Comparison of ENCODE assay signal across 13 cellular contexts in the genomic region with DNA sequence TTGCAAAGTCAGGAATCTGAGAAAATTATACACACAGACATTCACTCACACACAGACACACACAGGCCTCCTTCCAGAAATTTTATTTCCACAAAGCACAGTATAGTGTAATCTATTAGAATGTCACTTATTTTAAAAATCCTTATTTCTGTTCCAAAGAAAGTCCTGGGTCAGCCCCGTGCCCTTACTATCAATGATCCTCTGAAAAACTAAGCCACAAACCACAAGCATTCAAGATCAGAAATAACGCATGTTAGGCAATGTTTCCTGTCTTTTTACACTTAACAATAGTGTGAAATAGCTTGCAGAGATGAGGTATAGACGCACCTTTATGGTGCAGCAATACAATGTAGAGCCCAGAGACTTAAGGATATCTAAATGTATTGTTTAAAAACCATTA. TPM values are rescaled to one million over a fixed set of nuclear protein-coding genes. Genes with fewer than 3 reads are reported as not detected.
DNase-seq lines count a peak whose midpoint lies in the region; ATAC-seq and TF ChIP-seq lines count a peak whose summit lies in the region.
"Had no signal": no experiment of that assay in that cellular context is flagged by ENCODE, and none has a peak within 500 bp of the region (broad histone marks: within the 10 kb centered on the region; RNA-seq: fewer than 3 reads in every experiment).

No MANE protein-coding gene starts in this region.

- H3K36me3 Mint-ChIP-seq in activated T-helper 17 cell treated with anti-CD3 and anti-CD28 coated beads, Interleukin-2, amount 50 U/mL, for 72 hours (ENCODE audit: low read depth) = no peaks in the 10 kb centered on the region
- H3K36me3 Mint-ChIP-seq: memory B cell had no signal

- H3K9me3 ChIP-seq in GM23248 (ENCODE audit: low read depth) (no peaks in the 10 kb centered on the region), sigmoid colon (no peaks in the 10 kb centered on the region)

- peak overlapping the region; percentile 76 for H3K4me2 ChIP-seq in GM23248 (ENCODE audit: unreplicated experiment)

- H3K9me3 Mint-ChIP-seq in activated T-helper 17 cell treated with anti-CD3 and anti-CD28 coated beads, Interleukin-2, amount 50 U/mL, for 72 hours = no peaks in the 10 kb centered on the region
- H3K9me3 Mint-ChIP-seq: memory B cell had no signal

- TF ChIP-seq POLR2A in sigmoid colon (IDR thresholded peaks at IDR 0.05) = no peak

- DNase-seq in GM23248 (peak; percentile 35), RPMI7951 (ENCODE audit: low read depth) (peak; percentile 72), fibroblast of pulmonary artery (ENCODE audit: low read depth) (peak; percentile 65), sigmoid colon (no peak), NCI-H2029 (lab: John Stamatoyannopoulos, UW) (no peak)
- DNase-seq: cortex of kidney; DMS79; NCI-H1436; stimulated activated CD4-positive, alpha-beta T cell treated with anti-CD3 and anti-CD28 coated beads, Interleukin-2, amount 100 ng/mL, for 48 hours had no signal

- H3F3A ChIP-seq in GM23248 (ENCODE audit: insufficient read depth) = peaks cover 36% of the 10 kb centered on the region

- H3K4me1 Mint-ChIP-seq in activated T-helper 17 cell treated with anti-CD3 and anti-CD28 coated beads, Interleukin-2, amount 50 U/mL, for 72 hours = peaks cover 9% of the 10 kb centered on the region
- H3K4me1 Mint-ChIP-seq: memory B cell had no signal

- H3K4me3 ChIP-seq in GM23248 (peak overlapping the region; percentile 32), fibroblast of pulmonary artery (replicated peaks; ENCODE audit: low read depth, low read length) (no peak overlapping the region), sigmoid colon (no peak overlapping the region)

- intact Hi-C loops in sigmoid colon (cut with DNase I) = no loop called here

- H3K36me3 ChIP-seq in GM23248 (ENCODE audit: low read depth) (no peaks in the 10 kb centered on the region), sigmoid colon (no peaks in the 10 kb centered on the region)

- 17 to 24% methylated on average over 3 of the region's 3 CpGs for whole genome bisulfite sequencing in GM23248 (ENCODE audit: low coverage in 1 of 2, low lambda C conversion rate in 2 of 2, missing lambda C conversion rate in 2 of 2), 2 experiments
- WGBS in sigmoid colon, 2 donors = 34 to 73% methylated on average over 3 of the region's 3 CpGs

- H2AFZ ChIP-seq in GM23248 = no peak overlapping the region

- H4K20me1 ChIP-seq in GM23248 (ENCODE audit: insufficient read depth) = no peaks in the 10 kb centered on the region

- H3K27ac Mint-ChIP-seq in activated T-helper 17 cell treated with anti-CD3 and anti-CD28 coated beads, Interleukin-2, amount 50 U/mL, for 72 hours = no peak overlapping the region
- H3K27ac Mint-ChIP-seq: memory B cell had no signal

- TF ChIP-seq CTCF in fibroblast of pulmonary artery (IDR thresholded peaks at IDR 0.05; ENCODE audit: low read length, missing control alignments) (no peak), sigmoid colon (IDR thresholded peaks at IDR 0.05) (no peak)

- in situ Hi-C loops in GM23248 (cut with MboI) = no loop called here

- H3K4me1 ChIP-seq in GM23248 (ENCODE audit: insufficient read depth) (peaks cover 30% of the 10 kb centered on the region), sigmoid colon (peaks cover 0 to 31% (median 28%) of the 10 kb centered on the region in 4 donors)

- TF ChIP-seq EP300 in sigmoid colon (IDR thresholded peaks at IDR 0.05) = no peak

- peaks cover 11% of the 10 kb centered on the region for H3K27me3 Mint-ChIP-seq in activated T-helper 17 cell treated with anti-CD3 and anti-CD28 coated beads, Interleukin-2, amount 50 U/mL, for 72 hours

- peak overlapping the region; percentile 82 for H3K27ac ChIP-seq in GM23248
- H3K27ac ChIP-seq in sigmoid colon = peak overlapping the region in 3 of 4 donors; percentile 63 to 83 (median 69)

- H3K4me3 Mint-ChIP-seq in activated T-helper 17 cell treated with anti-CD3 and anti-CD28 coated beads, Interleukin-2, amount 50 U/mL, for 72 hours = no peak overlapping the region
- H3K4me3 Mint-ChIP-seq: memory B cell had no signal

- peak overlapping the region; percentile 50 for H3K9ac ChIP-seq in GM23248

- no peaks in the 10 kb centered on the region for H3K79me2 ChIP-seq in GM23248 (ENCODE audit: insufficient read depth)

- no peak for ATAC-seq in activated T-helper 17 cell treated with anti-CD3 and anti-CD28 coated beads, Interleukin-2, amount 50 U/mL, for 72 hours (replicated peaks)
- ATAC-seq in HG02798 (IDR thresholded peaks at IDR 0.05; ENCODE audit: poor library complexity, unreplicated experiment) (no peak), GM19463 (IDR thresholded peaks at IDR 0.05; ENCODE audit: unreplicated experiment) (no peak)

- H3K27me3 ChIP-seq in GM23248 (replicated peaks; ENCODE audit: insufficient read depth) (no peaks in the 10 kb centered on the region), sigmoid colon (no peaks in the 10 kb centered on the region)

- H3K9me2 ChIP-seq in GM23248 (ENCODE audit: insufficient read depth) = no peaks in the 10 kb centered on the region

RNA-seq across cellular contexts. Expression of a gene that starts 25.8 kb away (rescaled TPM):
- total RNA-seq in GM23248 (2014; rRNA removed; shearing (Covaris generic)) = 2.6 and 3.4 TPM in 2 replicates
- polyA plus RNA-seq in GM23248 (2016; fragmentation: Nextera tagmentation; extraction: Ambion mirVana) (2.3 and 2.5 TPM in 2 replicates), sigmoid colon (10 to 100 TPM in 1 of 3 donors, 1 to 10 TPM in 2; 3.0 to 15.7 (median 6.2) TPM)
- total RNA-seq in RPMI7951 (2014; rRNA removed; shearing (Covaris generic)) = 8.0 and 14.5 TPM in 2 replicates
- total RNA-seq in sigmoid colon = 10 to 100 TPM; 12.8 to 24.1 (median 17.0) TPM
- under 1 TPM; 0.45 to 0.95 TPM for total RNA-seq in activated T-helper 17 cell treated with anti-CD3 and anti-CD28 coated beads, Interleukin-2, amount 50 U/mL, for 72 hours

Comparison
In these comparisons a context has a peak if more than half of its experiments do, and no peak if none do; other contexts are left out.
1. DNase-seq: peak in GM23248 (single experiment), RPMI7951 (single experiment) and fibroblast of pulmonary artery (single experiment); none in sigmoid colon (single experiment) and NCI-H2029 (single experiment).